ENCODE assay signal across 1 cellular context in the genomic region with DNA sequence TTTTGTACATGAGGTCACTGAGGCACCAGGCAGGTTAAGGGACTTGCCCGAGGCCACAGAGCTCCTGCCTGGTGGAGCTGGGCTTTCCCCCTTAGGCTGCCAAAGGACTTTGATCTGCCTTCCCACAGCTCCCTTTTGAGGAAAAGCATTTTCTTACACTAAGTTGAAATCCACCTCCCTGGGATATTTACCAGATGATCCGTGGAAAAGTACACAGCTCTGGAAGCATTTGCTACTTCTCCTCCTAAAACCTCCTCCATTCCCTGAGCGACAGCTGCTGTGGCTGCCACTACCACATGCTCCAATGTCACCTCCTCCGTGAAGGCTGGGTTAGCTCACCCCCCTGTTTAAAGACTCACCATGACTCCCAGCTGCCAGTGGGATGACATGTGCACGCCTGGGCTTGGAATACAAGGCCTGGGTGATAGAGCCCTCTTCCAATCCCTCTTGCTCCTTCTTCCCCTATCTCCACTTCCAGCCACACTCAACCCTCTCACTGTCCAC.
TF ChIP-seq lines count a peak whose summit lies in the region.

No MANE protein-coding gene starts in this region.

TF ChIP-seq in WTC11, 78 proteins besides CTCF, POLR2A, EP300 and RAD21 (continued from another document):
- TF ChIP-seq, protein P1, sequence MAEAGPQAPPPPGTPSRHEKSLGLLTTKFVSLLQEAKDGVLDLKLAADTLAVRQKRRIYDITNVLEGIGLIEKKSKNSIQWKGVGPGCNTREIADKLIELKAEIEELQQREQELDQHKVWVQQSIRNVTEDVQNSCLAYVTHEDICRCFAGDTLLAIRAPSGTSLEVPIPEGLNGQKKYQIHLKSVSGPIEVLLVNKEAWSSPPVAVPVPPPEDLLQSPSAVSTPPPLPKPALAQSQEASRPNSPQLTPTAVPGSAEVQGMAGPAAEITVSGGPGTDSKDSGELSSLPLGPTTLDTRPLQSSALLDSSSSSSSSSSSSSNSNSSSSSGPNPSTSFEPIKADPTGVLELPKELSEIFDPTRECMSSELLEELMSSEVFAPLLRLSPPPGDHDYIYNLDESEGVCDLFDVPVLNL (CRISPR knock-in tag; IDR thresholded peaks at IDR 0.05; ENCODE audit: borderline replicate concordance, low read depth) = no peak
- TF ChIP-seq SP1 (CRISPR knock-in tag; conservative IDR thresholded peaks at IDR 0.05) = no peak
- no peak for TF ChIP-seq OVOL2 (CRISPR knock-in tag; IDR thresholded peaks at IDR 0.05; ENCODE audit: borderline replicate concordance)
- TF ChIP-seq GRHL2 (CRISPR knock-in tag; IDR thresholded peaks at IDR 0.05; ENCODE audit: insufficient replicate concordance, severe bottlenecking) = no peak
- no peak for TF ChIP-seq RORB (CRISPR knock-in tag; IDR thresholded peaks at IDR 0.05)
TF ChIP-seq in WTC11: peak in this region for 0.
